In the genomic region with DNA sequence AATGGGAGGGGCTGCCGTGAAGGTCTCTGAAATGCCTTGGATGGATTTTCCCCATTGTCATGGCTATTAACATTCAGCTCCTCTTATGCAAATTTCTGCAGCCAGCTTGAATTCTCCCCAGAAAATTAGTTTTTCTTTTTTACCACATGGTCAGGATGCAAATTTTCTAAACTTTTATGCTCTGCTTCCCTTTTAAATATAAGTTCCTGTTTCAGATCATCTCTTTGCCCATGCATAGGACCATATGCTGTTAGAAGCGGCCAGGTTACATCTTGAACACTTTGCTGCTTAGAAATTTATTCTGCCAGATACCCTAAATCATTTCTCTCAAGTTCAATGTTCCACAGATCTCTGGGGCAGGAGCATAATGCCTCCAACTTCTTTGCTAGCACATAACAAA, we compare ENCODE assay signal across 29 cellular contexts. TPM values are rescaled to one million over a fixed set of nuclear protein-coding genes. Genes with fewer than 3 reads are reported as not detected.
"Had no signal": no experiment of that assay in that cellular context is flagged by ENCODE, and none has a peak within 500 bp of the region (broad histone marks: within the 10 kb centered on the region; RNA-seq: fewer than 3 reads in every experiment).

No MANE protein-coding gene starts in this region.

- H3K27ac ChIP-seq: hepatocyte, left ventricle myocardium inferior, neutrophil, psoas muscle, spleen, testis, tibial nerve, upper lobe of right lung, vagina had no signal

- H3K27me3 ChIP-seq: hepatocyte, neutrophil, testis, tibial nerve, upper lobe of right lung, vagina had no signal

- H3K4me2 ChIP-seq: hepatocyte had no signal

- H3K4me1 Mint-ChIP-seq: naive thymus-derived CD8-positive, alpha-beta T cell; stimulated activated naive CD8-positive, alpha-beta T cell treated with anti-CD3 and anti-CD28 coated beads, Interleukin-15, amount 100 ng/mL, for 72 hours had no signal

- H3K9me3 ChIP-seq: left ventricle myocardium inferior, neutrophil, psoas muscle, testis, upper lobe of right lung, vagina had no signal

- H3K79me2 ChIP-seq: hepatocyte had no signal

- DNase-seq: effector CD4-positive, alpha-beta T cell; foreskin melanocyte; head of caudate nucleus; kidney; left cardiac atrium; left ventricle myocardium inferior; naive thymus-derived CD8-positive, alpha-beta T cell; psoas muscle; retina; spleen; stimulated activated CD4-positive, alpha-beta T cell treated with anti-CD3 and anti-CD28 coated beads, Interleukin-15, amount 100 ng/mL, for 24 hours; stimulated activated CD4-positive, alpha-beta T cell treated with anti-CD3 and anti-CD28 coated beads, Interleukin-1b, Interleukin-23, amount 100 ng/mL, for 48 hours; stimulated activated CD4-positive, alpha-beta T cell treated with anti-CD3 and anti-CD28 coated beads, Interleukin-4, amount 100 ng/mL, for 24 hours; stimulated activated naive CD8-positive, alpha-beta T cell treated with anti-CD3 and anti-CD28 coated beads, Interleukin-15, amount 100 ng/mL, for 72 hours; testis; upper lobe of right lung had no signal

- H2AFZ ChIP-seq: hepatocyte had no signal

- H3K4me3 Mint-ChIP-seq: naive thymus-derived CD8-positive, alpha-beta T cell; stimulated activated memory B cell treated with anti-CD40 and anti-IgM and Interleukin-4, amounts not matched to agents 10 μg/mL and 1 μg/mL and 100 μg/mL, for 72 hours; stimulated activated naive CD8-positive, alpha-beta T cell treated with anti-CD3 and anti-CD28 coated beads, Interleukin-15, amount 100 ng/mL, for 72 hours had no signal

- ATAC-seq: left cardiac atrium; naive thymus-derived CD8-positive, alpha-beta T cell; psoas muscle; sciatic nerve; stimulated activated memory B cell treated with anti-CD40 and anti-IgM and Interleukin-4, amounts not matched to agents 10 μg/mL and 1 μg/mL and 100 μg/mL, for 72 hours; stimulated activated naive CD8-positive, alpha-beta T cell treated with anti-CD3 and anti-CD28 coated beads, Interleukin-15, amount 100 ng/mL, for 72 hours; upper lobe of right lung had no signal

- H3K36me3 Mint-ChIP-seq: naive thymus-derived CD8-positive, alpha-beta T cell; stimulated activated memory B cell treated with anti-CD40 and anti-IgM and Interleukin-4, amounts not matched to agents 10 μg/mL and 1 μg/mL and 100 μg/mL, for 72 hours had no signal

- H3K4me1 ChIP-seq: left ventricle myocardium inferior, psoas muscle, testis, tibial nerve, upper lobe of right lung, vagina had no signal

- H3K4me3 ChIP-seq: hepatocyte, left ventricle myocardium inferior, lung, psoas muscle, spleen, testis, tibial nerve, upper lobe of right lung, vagina had no signal

- H3K36me3 ChIP-seq: left ventricle myocardium inferior, neutrophil, spleen, tibial nerve, upper lobe of right lung, vagina had no signal

- H3K27me3 Mint-ChIP-seq: stimulated activated memory B cell treated with anti-CD40 and anti-IgM and Interleukin-4, amounts not matched to agents 10 μg/mL and 1 μg/mL and 100 μg/mL, for 72 hours had no signal

- H3K27ac Mint-ChIP-seq: stimulated activated memory B cell treated with anti-CD40 and anti-IgM and Interleukin-4, amounts not matched to agents 10 μg/mL and 1 μg/mL and 100 μg/mL, for 72 hours; stimulated activated naive CD8-positive, alpha-beta T cell treated with anti-CD3 and anti-CD28 coated beads, Interleukin-15, amount 100 ng/mL, for 72 hours had no signal

RNA-seq across cellular contexts. Expression of gene CLDN34, which starts 13.8 kb away (rescaled TPM):
- total RNA-seq: dermis microvascular lymphatic vessel endothelial cell; hepatocyte; left cardiac atrium; left ventricle myocardium inferior; mesenteric fat pad; mononuclear cell; naive thymus-derived CD8-positive, alpha-beta T cell; psoas muscle; sciatic nerve; skeletal muscle tissue; spleen; subcutaneous adipose tissue; tibial nerve; vagina had no signal
- polyA plus RNA-seq: hepatocyte; naive thymus-derived CD8-positive, alpha-beta T cell; neural cell; psoas muscle; spleen had no signal
